In genomic region chr11:57513911-57514537, GRCh38 we compare ENCODE assay signal across 8 cellular contexts. TPM values are rescaled to one million over a fixed set of nuclear protein-coding genes. Genes with fewer than 3 reads are reported as not detected.
A peak's percentile ranks its signal among the peaks of the same experiment; 100 is the strongest.
DNase-seq lines count a peak whose midpoint lies in the region; ATAC-seq, FAIRE-seq and TF ChIP-seq lines count a peak whose summit lies in the region.

No MANE protein-coding gene starts in this region.

- no peaks in the 10 kb centered on the region; the same call in 1 of the 2 replicates for H3K4me1 ChIP-seq in IMR-90 (ENCODE audit: control insufficient read depth, insufficient read depth, low read length)
- H3K4me1 ChIP-seq in endothelial cell of umbilical vein (ENCODE audit: control insufficient read depth, extremely low read depth, insufficient read depth, low read length), result peaks cover 9% of the 10 kb centered on the region
- H3K4me1 ChIP-seq in muscle layer of duodenum (ENCODE audit: control insufficient read depth in 1 of 2, insufficient read depth in 2 of 2, low read length in 2 of 2), result peaks cover 0 to 25% of the 10 kb centered on the region in 2 donors
- H3K4me1 ChIP-seq in tibial nerve, result peaks cover 0 to 22% (median 6%) of the 10 kb centered on the region in 4 donors

- H2BK20ac ChIP-seq in IMR-90 (ENCODE audit: low read depth, low read length), result no peak overlapping the region

- H2AK5ac ChIP-seq in IMR-90 (ENCODE audit: low read depth, low read length), result peak overlapping the region; percentile 70; the same call in 1 of the 2 replicates

- H2BK120ac ChIP-seq in IMR-90 (ENCODE audit: low read depth, low read length), result peak overlapping the region; percentile 42; the same call in 1 of the 2 replicates

- dilution Hi-C loops in IMR-90 (cut with HindIII; ENCODE audit: low sequenced_read_pairs, unreplicated experiment), result no loop called here
- dilution Hi-C loops in endothelial cell of umbilical vein (cut with MboI; ENCODE audit: extremely low pct_ligation_motif_present, low sequenced_read_pairs), result no loop called here

- peak overlapping the region; percentile 69 for H3K27ac Mint-ChIP-seq in CD4-positive, alpha-beta T cell
- H3K27ac Mint-ChIP-seq in activated B cell treated with CpG ODN at 0.5 μM for 24 hours, result no peak overlapping the region

- H2AK9ac ChIP-seq in IMR-90 (replicated peaks; ENCODE audit: low read depth, low read length, poor library complexity), result peak overlapping the region; percentile 98

- TF ChIP-seq EP300 in tibial nerve (IDR thresholded peaks at IDR 0.05), result peak in 1 of 2 donors; percentile 1

- H3K18ac ChIP-seq in IMR-90 (ENCODE audit: low read depth, low read length), result peak overlapping the region; percentile 40; the same call in 1 of the 2 replicates

- peak overlapping the region; percentile 89 for H4K91ac ChIP-seq in IMR-90 (ENCODE audit: insufficient read depth, low read depth, low read length)

- no peak overlapping the region; the same call in 2 of the 3 replicates for H2BK15ac ChIP-seq in IMR-90 (ENCODE audit: low read depth, low read length)

- no peaks in the 10 kb centered on the region for H3K9me3 Mint-ChIP-seq in CD4-positive, alpha-beta T cell
- H3K9me3 Mint-ChIP-seq in activated B cell treated with CpG ODN at 0.5 μM for 24 hours, result no peaks in the 10 kb centered on the region

- TF ChIP-seq POLR2A in IMR-90 (IDR thresholded peaks at IDR 0.05; ENCODE audit: low read depth, low read length) (no peak), endothelial cell of umbilical vein (IDR thresholded peaks at IDR 0.05; ENCODE audit: low read depth, low read length) (no peak), tibial nerve (IDR thresholded peaks at IDR 0.05) (no peak)

- peak in 4 of 10 experiments; percentile 15 to 50 (median 30) for DNase-seq in CD4-positive, alpha-beta T cell
- DNase-seq in IMR-90 (peak; percentile 33), activated B cell treated with CpG ODN at 0.5 μM for 24 hours (peak; percentile 36), endothelial cell of umbilical vein (ENCODE audit: low read depth, low spot score) (no peak), tibial nerve (ENCODE audit: low spot score in 2 of 2) (peak in 1 of 2 donors; percentile 20), GM19240 (ENCODE audit: insufficient read length, low spot score) (no peak)

- 0 out of 2 replicates have a peak overlapping the region, but pooled peaks have one; percentile 28 for H4K5ac ChIP-seq in IMR-90 (ENCODE audit: low read depth, low read length)

- WGBS in IMR-90 (ENCODE audit: extremely low coverage in 2 of 2, insufficient read length in 1 of 2), 2 experiments, result 20% methylated on average over 24 of the region's 35 CpGs; no CpG with 5 or more reads in 1 of the 2 experiments
- WGBS in tibial nerve, 2 donors, result 7 to 34% methylated on average over 8 to 11 of the region's 35 CpGs

- H2AFZ ChIP-seq in IMR-90 (replicated peaks; ENCODE audit: low read length, poor library complexity), result peak overlapping the region; percentile 94
- peak overlapping the region; percentile 94 for H2AFZ ChIP-seq in endothelial cell of umbilical vein (ENCODE audit: low read depth, low read length)

- H3K79me1 ChIP-seq in IMR-90 (ENCODE audit: low read depth in 1 of 2, low read length in 2 of 2), result peaks cover 7 to 24% of the 10 kb centered on the region in 2 experiments; a peak in 3 of 4 replicates

- no TSS peak for BruUV-seq in IMR-90 (replicated peaks; lab: Mats Ljungman, UMichigan)
- BruUV-seq in endothelial cell of umbilical vein (replicated peaks; lab: Mats Ljungman, UMichigan), result no TSS peak

- H3K27ac ChIP-seq in CD4-positive, alpha-beta T cell (ENCODE audit: low read depth, low read length), result no peak overlapping the region
- H3K27ac ChIP-seq in IMR-90 (ENCODE audit: insufficient read depth, low read length) (peak overlapping the region; percentile 63), endothelial cell of umbilical vein (ENCODE audit: insufficient read depth, low read depth, low read length) (no peak overlapping the region), muscle layer of duodenum (ENCODE audit: low read length) (no peak overlapping the region), tibial nerve (peak overlapping the region; percentile 3 to 83 (median 58))

- in situ Hi-C loops in IMR-90 (cut with MboI; ENCODE audit: low sequenced_read_pairs), result loop anchor here (25.0 kb wide), 1 partner anchor 677 kb away; no protein-coding TSS in a partner anchor

- H3K9me1 ChIP-seq in IMR-90 (ENCODE audit: insufficient read depth, low read length) (no peaks in the 10 kb centered on the region; the same call in 1 of the 2 replicates), endothelial cell of umbilical vein (replicated peaks; ENCODE audit: control insufficient read depth, extremely low read depth, insufficient read depth, low read length) (no peaks in the 10 kb centered on the region)

- no peak for FAIRE-seq in endothelial cell of umbilical vein (lab: Jason Lieb, UNC)

- peak; percentile 51 for ATAC-seq in CD4-positive, alpha-beta T cell (ENCODE audit: poor library complexity)
- ATAC-seq in GM19468 (IDR thresholded peaks at IDR 0.05; ENCODE audit: extremely low read depth, unreplicated experiment) (peak; percentile 63), IMR-90 (ENCODE audit: low read depth) (peak; percentile 28), activated B cell treated with CpG ODN at 0.5 μM for 24 hours (ENCODE audit: low read depth) (peak; percentile 33)

- no peak for TF ChIP-seq CTCF in CD4-positive, alpha-beta T cell (IDR thresholded peaks at IDR 0.05)
- TF ChIP-seq CTCF in IMR-90 (conservative IDR thresholded peaks at IDR 0.05; ENCODE audit: low read depth, low read length) (no peak), activated B cell treated with CpG ODN at 0.5 μM for 24 hours (IDR thresholded peaks at IDR 0.05) (no peak), endothelial cell of umbilical vein (IDR thresholded peaks at IDR 0.05; ENCODE audit: extremely low read depth in 1 of 2, insufficient read depth in 1 of 2, low read depth in 1 of 2, low read length in 2 of 2) (no peak), tibial nerve (IDR thresholded peaks at IDR 0.05) (no peak)

- H3K4me2 ChIP-seq in IMR-90 (ENCODE audit: low read depth, low read length), result peak overlapping the region; percentile 91
- H3K4me2 ChIP-seq in endothelial cell of umbilical vein (ENCODE audit: insufficient read depth, low read length), result peak overlapping the region; percentile 88

- H3K27me3 Mint-ChIP-seq in CD4-positive, alpha-beta T cell, result no peaks in the 10 kb centered on the region
- H3K27me3 Mint-ChIP-seq in activated B cell treated with CpG ODN at 0.5 μM for 24 hours, result no peaks in the 10 kb centered on the region

- no peaks in the 10 kb centered on the region for H3K79me2 ChIP-seq in endothelial cell of umbilical vein (ENCODE audit: control insufficient read depth, insufficient read depth, low read length)

- no peaks in the 10 kb centered on the region for H3K27me3 ChIP-seq in CD4-positive, alpha-beta T cell (ENCODE audit: control insufficient read depth, insufficient read depth, low read length)
- no peaks in the 10 kb centered on the region for H3K27me3 ChIP-seq in IMR-90 (ENCODE audit: control insufficient read depth, insufficient read depth, low read length)
- H3K27me3 ChIP-seq in endothelial cell of umbilical vein (ENCODE audit: control insufficient read depth in 2 of 2, insufficient read depth in 2 of 2, low read length in 2 of 2), result no peaks in the 10 kb centered on the region
- H3K27me3 ChIP-seq in muscle layer of duodenum (ENCODE audit: low read depth, low read length), result no peaks in the 10 kb centered on the region
- no peaks in the 10 kb centered on the region for H3K27me3 ChIP-seq in tibial nerve

- H3K36me3 ChIP-seq in IMR-90 (ENCODE audit: control insufficient read depth, insufficient read depth, low read length), result peaks cover 4% of the 10 kb centered on the region; the same call in 1 of the 2 replicates
- H3K36me3 ChIP-seq in endothelial cell of umbilical vein (ENCODE audit: control insufficient read depth in 2 of 2, extremely low read depth in 1 of 2, insufficient read depth in 2 of 2, low read length in 2 of 2), result no peaks in the 10 kb centered on the region
- H3K36me3 ChIP-seq in muscle layer of duodenum (ENCODE audit: control insufficient read depth in 1 of 2, insufficient read depth in 2 of 2, low read length in 2 of 2), result no peaks in the 10 kb centered on the region
- H3K36me3 ChIP-seq in tibial nerve, result no peaks in the 10 kb centered on the region

- peaks cover 7% of the 10 kb centered on the region; the same call in 1 of the 2 replicates for H4K20me1 ChIP-seq in IMR-90 (ENCODE audit: insufficient read depth, low read length)
- H4K20me1 ChIP-seq in endothelial cell of umbilical vein (replicated peaks; ENCODE audit: control insufficient read depth, extremely low read depth, insufficient read depth, low read length), result no peaks in the 10 kb centered on the region

- peak overlapping the region; percentile 98 for H3K4me3 Mint-ChIP-seq in CD4-positive, alpha-beta T cell
- H3K4me3 Mint-ChIP-seq in activated B cell treated with CpG ODN at 0.5 μM for 24 hours, result peak overlapping the region; percentile 97

- no peak overlapping the region for H3K56ac ChIP-seq in IMR-90 (ENCODE audit: extremely low read depth, insufficient read depth, low read length)

- no peaks in the 10 kb centered on the region for H3K9me3 ChIP-seq in CD4-positive, alpha-beta T cell (ENCODE audit: control insufficient read depth, low read length)
- H3K9me3 ChIP-seq in IMR-90 (ENCODE audit: control insufficient read depth, insufficient read depth, low read length), result no peaks in the 10 kb centered on the region
- no peaks in the 10 kb centered on the region for H3K9me3 ChIP-seq in endothelial cell of umbilical vein (replicated peaks; ENCODE audit: control insufficient read depth, insufficient read depth, low read length)
- no peaks in the 10 kb centered on the region for H3K9me3 ChIP-seq in muscle layer of duodenum (ENCODE audit: control insufficient read depth in 1 of 2, low read length in 2 of 2)
- no peaks in the 10 kb centered on the region for H3K9me3 ChIP-seq in tibial nerve

- TF ChIP-seq RAD21 in IMR-90 (IDR thresholded peaks at IDR 0.05; ENCODE audit: low read length), result no peak

- peaks cover 35% of the 10 kb centered on the region for H3K4me1 Mint-ChIP-seq in CD4-positive, alpha-beta T cell (ENCODE audit: low read depth)
- peaks cover 43% of the 10 kb centered on the region for H3K4me1 Mint-ChIP-seq in activated B cell treated with CpG ODN at 0.5 μM for 24 hours

- CTCF ChIA-PET in CD4-positive, alpha-beta T cell (lab: Charles Lee), result interaction anchor here (1.0 to 4.9 kb wide), 3 partner anchors 13 to 56 kb away, joined by 4 to 19 read pairs (median 9); no protein-coding TSS in a partner anchor
- CTCF ChIA-PET in IMR-90 (lab: Yijun Ruan, JAX) (interaction anchor here (0.6 to 3.0 kb wide), 4 partner anchors 13 to 123 kb away, joined by 3 to 17 read pairs (median 11); no protein-coding TSS in a partner anchor), activated B cell treated with CpG ODN at 0.5 μM for 24 hours (lab: Charles Lee) (interaction anchor here (1.4 to 6.7 kb wide), 6 partner anchors 13 to 127 kb away, joined by 3 to 45 read pairs (median 9); no protein-coding TSS in a partner anchor), endothelial cell of umbilical vein (lab: Charles Lee) (interaction anchor here (0.6 to 9.0 kb wide), 9 partner anchors 13 to 130 kb away, joined by 3 to 166 read pairs (median 7); partner anchors contain the start of gene UBE2L6)

- H4K8ac ChIP-seq in IMR-90 (ENCODE audit: low read depth in 2 of 2, low read length in 2 of 2), result peak overlapping the region; percentile 77 to 96; a peak in 3 of 4 replicates

- H3K9ac ChIP-seq in IMR-90 (ENCODE audit: low read depth, low read length) (peak overlapping the region; percentile 75), endothelial cell of umbilical vein (replicated peaks; ENCODE audit: extremely low read depth, insufficient read depth, low read length) (no peak overlapping the region)

- H2BK5ac ChIP-seq in IMR-90 (ENCODE audit: low read depth, low read length, poor library complexity, severe bottlenecking), result no peak overlapping the region

- intact Hi-C loops in CD4-positive, alpha-beta T cell (cut with DNase I, micrococcal nuclease), result no loop called here
- intact Hi-C loops in IMR-90 (cut with micrococcal nuclease) (no loop called here), activated B cell treated with CpG ODN at 0.5 μM for 24 hours (cut with micrococcal nuclease) (loop anchor here (1.0 to 10.0 kb wide), 4 partner anchors 15 to 1641 kb away; no protein-coding TSS in a partner anchor), endothelial cell of umbilical vein (cut with micrococcal nuclease) (no loop called here)

- H3K4ac ChIP-seq in IMR-90 (ENCODE audit: low read depth, low read length), result peak overlapping the region; percentile 77

- POLR2A ChIA-PET in CD4-positive, alpha-beta T cell (lab: Charles Lee), result interaction anchor here (0.7 to 1.8 kb wide), 7 partner anchors 10 to 189 kb away, joined by 3 to 9 read pairs (median 3); no protein-coding TSS in a partner anchor
- POLR2A ChIA-PET in IMR-90 (lab: Charles Lee; ENCODE audit: unreplicated experiment) (interaction anchor here (0.6 kb wide), 1 partner anchor 250 kb away, joined by 4 read pairs; no protein-coding TSS in a partner anchor), activated B cell treated with CpG ODN at 0.5 μM for 24 hours (lab: Charles Lee) (interaction anchor here (0.7 to 3.6 kb wide), 6 partner anchors 12 to 189 kb away, joined by 3 to 18 read pairs (median 5); partner anchors contain the start of gene TNKS1BP1), endothelial cell of umbilical vein (lab: Charles Lee) (interaction anchor here (0.5 kb wide), 1 partner anchor 15 kb away, joined by 4 read pairs; no protein-coding TSS in a partner anchor)

- H3K36me3 Mint-ChIP-seq in CD4-positive, alpha-beta T cell (ENCODE audit: low read depth), result peaks cover 6% of the 10 kb centered on the region
- H3K36me3 Mint-ChIP-seq in activated B cell treated with CpG ODN at 0.5 μM for 24 hours (ENCODE audit: low read depth), result peaks cover 4% of the 10 kb centered on the region

- peak overlapping the region; percentile 83 for H3K14ac ChIP-seq in IMR-90 (replicated peaks; ENCODE audit: low read depth, low read length)

- H3K23ac ChIP-seq in IMR-90 (ENCODE audit: low read depth, low read length), result peak overlapping the region; percentile 96

- peak overlapping the region; percentile 95 for H3K4me3 ChIP-seq in IMR-90 (ENCODE audit: insufficient read depth, low read depth, low read length)
- peak overlapping the region; percentile 64 to 79 (median 68) for H3K4me3 ChIP-seq in endothelial cell of umbilical vein (replicated peaks in 1 of 3; ENCODE audit: insufficient read depth in 1 of 3, low read depth in 1 of 3, low read length in 3 of 3)
- peak overlapping the region; percentile 88 to 94 for H3K4me3 ChIP-seq in muscle layer of duodenum (ENCODE audit: low read depth in 1 of 2, low read length in 2 of 2)
- peak overlapping the region; percentile 65 to 78 (median 69) for H3K4me3 ChIP-seq in tibial nerve

RNA-seq across cellular contexts. Expression of gene SLC43A1, which starts 1.5 kb away (rescaled TPM):
- total RNA-seq in CD4-positive, alpha-beta T cell, result 1 to 10 TPM; 3.1 to 4.2 TPM
- total RNA-seq in IMR-90 (2012; rRNA removed) (8.6 and 10.0 TPM in 2 replicates), activated B cell treated with CpG ODN at 0.5 μM for 24 hours (11.1 and 12.8 TPM in 2 replicates), endothelial cell of umbilical vein (11.3 and 13.7 TPM in 2 replicates), tibial nerve (10 to 100 TPM; 35.8 to 47.3 (median 42.4) TPM)
- polyA plus RNA-seq in IMR-90 (2012; rRNA removed) (15.9 and 17.0 TPM in 2 replicates), endothelial cell of umbilical vein (19.5 and 22.7 TPM in 2 replicates)
- polyA plus RNA-seq in IMR-90 (2012; cell fraction: cytosol; rRNA removed), result 8.6 and 18.4 TPM in 2 replicates
- polyA plus RNA-seq in IMR-90 (2012; cell fraction: nucleus; rRNA removed; ENCODE audit: low replicate concordance), result 34.7 and 55.4 TPM in 2 replicates
- 12.6 and 12.9 TPM in 2 replicates for polyA plus RNA-seq in endothelial cell of umbilical vein (2011; cell fraction: cytosol; rRNA removed)
- 30.0 and 33.0 TPM in 2 replicates for polyA plus RNA-seq in endothelial cell of umbilical vein (2011; cell fraction: nucleus; rRNA removed)
- polyA plus RNA-seq in endothelial cell of umbilical vein (2012), result 8.6 and 11.4 TPM in 2 replicates
- 23.6 and 25.1 TPM in 2 replicates for polyA minus RNA-seq in endothelial cell of umbilical vein
- 2.3 TPM for polyA minus RNA-seq in endothelial cell of umbilical vein (2011; cell fraction: cytosol; rRNA and poly(A)+ RNA removed)
- polyA minus RNA-seq in endothelial cell of umbilical vein (2011; cell fraction: nucleus; rRNA and poly(A)+ RNA removed), result 16.7 and 21.5 TPM in 2 replicates

RNA-seq across cellular contexts. Expression of gene TIMM10, which starts 16.5 kb away (rescaled TPM):
- total RNA-seq in CD4-positive, alpha-beta T cell, result 10 to 100 TPM; 28.0 TPM
- total RNA-seq in IMR-90 (2012; rRNA removed), result 70.0 and 96.8 TPM in 2 replicates
- 135 and 148 TPM in 2 replicates for polyA plus RNA-seq in IMR-90 (2012; rRNA removed)
- 102 and 363 TPM in 2 replicates for polyA plus RNA-seq in IMR-90 (2012; cell fraction: cytosol; rRNA removed)
- 26.0 and 35.1 TPM in 2 replicates for polyA plus RNA-seq in IMR-90 (2012; cell fraction: nucleus; rRNA removed; ENCODE audit: low replicate concordance)
- total RNA-seq in activated B cell treated with CpG ODN at 0.5 μM for 24 hours, result 100 and 108 TPM in 2 replicates
- 64.2 and 105 TPM in 2 replicates for total RNA-seq in endothelial cell of umbilical vein
- polyA plus RNA-seq in endothelial cell of umbilical vein, result 109 and 128 TPM in 2 replicates
- 122 and 165 TPM in 2 replicates for polyA plus RNA-seq in endothelial cell of umbilical vein (2011; cell fraction: cytosol; rRNA removed)
- polyA plus RNA-seq in endothelial cell of umbilical vein (2011; cell fraction: nucleus; rRNA removed), result 43.4 and 47.7 TPM in 2 replicates
- polyA plus RNA-seq in endothelial cell of umbilical vein (2012), result 97.8 and 133 TPM in 2 replicates
- 46.9 and 56.5 TPM in 2 replicates for polyA minus RNA-seq in endothelial cell of umbilical vein
- polyA minus RNA-seq in endothelial cell of umbilical vein (2011; cell fraction: cytosol; rRNA and poly(A)+ RNA removed), result 16.3 TPM
- polyA minus RNA-seq in endothelial cell of umbilical vein (2011; cell fraction: nucleus; rRNA and poly(A)+ RNA removed), result 9.0 and 10.6 TPM in 2 replicates
- 10 to 100 TPM; 20.2 to 51.6 (median 40.1) TPM for total RNA-seq in tibial nerve

RNA-seq across cellular contexts. Expression of gene SMTNL1, which starts 23.4 kb away (rescaled TPM):
- not detected for total RNA-seq in CD4-positive, alpha-beta T cell
- total RNA-seq in IMR-90 (2012; rRNA removed) (not detected in 2 replicates), activated B cell treated with CpG ODN at 0.5 μM for 24 hours (not detected in 2 replicates), endothelial cell of umbilical vein (not detected in 2 replicates), tibial nerve (not detected)
- polyA plus RNA-seq in IMR-90 (2012; rRNA removed) (not detected in 2 replicates), endothelial cell of umbilical vein (not detected in 2 replicates)
- not detected in 2 replicates for polyA plus RNA-seq in IMR-90 (2012; cell fraction: cytosol; rRNA removed)
- not detected in 2 replicates for polyA plus RNA-seq in IMR-90 (2012; cell fraction: nucleus; rRNA removed; ENCODE audit: low replicate concordance)
- not detected in 2 replicates for polyA plus RNA-seq in endothelial cell of umbilical vein (2011; cell fraction: cytosol; rRNA removed)
- polyA plus RNA-seq in endothelial cell of umbilical vein (2011; cell fraction: nucleus; rRNA removed), result not detected in 2 replicates
- polyA plus RNA-seq in endothelial cell of umbilical vein (2012), result not detected in 2 replicates
- polyA minus RNA-seq in endothelial cell of umbilical vein, result not detected in 2 replicates
- polyA minus RNA-seq in endothelial cell of umbilical vein (2011; cell fraction: cytosol; rRNA and poly(A)+ RNA removed), result not detected
- not detected in 2 replicates for polyA minus RNA-seq in endothelial cell of umbilical vein (2011; cell fraction: nucleus; rRNA and poly(A)+ RNA removed)

RNA-seq across cellular contexts. Expression of gene UBE2L6, which starts 53.4 kb away (rescaled TPM):
- 10 to 100 TPM; 35.0 to 36.2 TPM for total RNA-seq in CD4-positive, alpha-beta T cell
- 34.4 and 37.5 TPM in 2 replicates for total RNA-seq in IMR-90 (2012; rRNA removed)
- polyA plus RNA-seq in IMR-90 (2012; rRNA removed), result 46.7 and 51.7 TPM in 2 replicates
- 19.3 and 42.1 TPM in 2 replicates for polyA plus RNA-seq in IMR-90 (2012; cell fraction: cytosol; rRNA removed)
- 11.5 and 13.0 TPM in 2 replicates for polyA plus RNA-seq in IMR-90 (2012; cell fraction: nucleus; rRNA removed; ENCODE audit: low replicate concordance)
- total RNA-seq in activated B cell treated with CpG ODN at 0.5 μM for 24 hours, result 63.4 and 69.2 TPM in 2 replicates
- 10.8 and 22.3 TPM in 2 replicates for total RNA-seq in endothelial cell of umbilical vein
- polyA plus RNA-seq in endothelial cell of umbilical vein, result 25.2 and 31.2 TPM in 2 replicates
- 17.1 and 20.6 TPM in 2 replicates for polyA plus RNA-seq in endothelial cell of umbilical vein (2011; cell fraction: cytosol; rRNA removed)
- 4.0 and 8.8 TPM in 2 replicates for polyA plus RNA-seq in endothelial cell of umbilical vein (2011; cell fraction: nucleus; rRNA removed)
- polyA plus RNA-seq in endothelial cell of umbilical vein (2012), result 26.0 and 52.7 TPM in 2 replicates
- polyA minus RNA-seq in endothelial cell of umbilical vein, result 20.8 and 22.1 TPM in 2 replicates
- not detected for polyA minus RNA-seq in endothelial cell of umbilical vein (2011; cell fraction: cytosol; rRNA and poly(A)+ RNA removed)
- 1.6 and 2.8 TPM in 2 replicates for polyA minus RNA-seq in endothelial cell of umbilical vein (2011; cell fraction: nucleus; rRNA and poly(A)+ RNA removed)
- 10 to 100 TPM; 22.4 to 35.7 (median 25.5) TPM for total RNA-seq in tibial nerve

RNA-seq across cellular contexts. Expression of gene RTN4RL2, which starts 53.7 kb away (rescaled TPM):
- total RNA-seq in CD4-positive, alpha-beta T cell, result under 1 TPM; 0.17 to 0.19 TPM
- not detected in 2 replicates for total RNA-seq in IMR-90 (2012; rRNA removed)
- 0.83 and 1.5 TPM in 2 replicates for polyA plus RNA-seq in IMR-90 (2012; rRNA removed)
- polyA plus RNA-seq in IMR-90 (2012; cell fraction: cytosol; rRNA removed), result 1.2 and 2.7 TPM in 2 replicates
- 0.52 and 0.96 TPM in 2 replicates for polyA plus RNA-seq in IMR-90 (2012; cell fraction: nucleus; rRNA removed; ENCODE audit: low replicate concordance)
- 0.13 and 0.24 TPM in 2 replicates for total RNA-seq in activated B cell treated with CpG ODN at 0.5 μM for 24 hours
- 0.83 and 1.3 TPM in 2 replicates for total RNA-seq in endothelial cell of umbilical vein
- 0.18 and 0.35 TPM in 2 replicates for polyA plus RNA-seq in endothelial cell of umbilical vein
- polyA plus RNA-seq in endothelial cell of umbilical vein (2011; cell fraction: cytosol; rRNA removed), result 0.08 and 0.45 TPM in 2 replicates
- not detected in 2 replicates for polyA plus RNA-seq in endothelial cell of umbilical vein (2011; cell fraction: nucleus; rRNA removed)
- polyA plus RNA-seq in endothelial cell of umbilical vein (2012), result 0.36 and 0.70 TPM in 2 replicates
- polyA minus RNA-seq in endothelial cell of umbilical vein, result 1.2 TPM in 1 of 2 replicates, not detected in the other
- polyA minus RNA-seq in endothelial cell of umbilical vein (2011; cell fraction: cytosol; rRNA and poly(A)+ RNA removed), result 4.0 TPM
- polyA minus RNA-seq in endothelial cell of umbilical vein (2011; cell fraction: nucleus; rRNA and poly(A)+ RNA removed), result not detected in 2 replicates
- 1 to 10 TPM in 1 of 4 donors, under 1 TPM in 2, not detected in 1; 0.20 to 1.5 (median 0.42) TPM for total RNA-seq in tibial nerve

Comparison
In these comparisons a context has a peak if more than half of its experiments do, and no peak if none do; other contexts are left out.
1. DNase-seq: peak in IMR-90 (single experiment) and activated B cell treated with CpG ODN at 0.5 μM for 24 hours (single experiment); none in endothelial cell of umbilical vein (single experiment) and GM19240 (single experiment).
2. H3K27ac ChIP-seq: peak in IMR-90 (single experiment) and tibial nerve (4 of 4); none in CD4-positive, alpha-beta T cell (single experiment), endothelial cell of umbilical vein (single experiment) and muscle layer of duodenum (single experiment).
3. Peak in every context shown above with its lines, with median percentiles within 50 percentile points of each other: ATAC-seq and H3K4me3 ChIP-seq.